18 cellular contexts compared by ENCODE assay signal in the genomic region with DNA sequence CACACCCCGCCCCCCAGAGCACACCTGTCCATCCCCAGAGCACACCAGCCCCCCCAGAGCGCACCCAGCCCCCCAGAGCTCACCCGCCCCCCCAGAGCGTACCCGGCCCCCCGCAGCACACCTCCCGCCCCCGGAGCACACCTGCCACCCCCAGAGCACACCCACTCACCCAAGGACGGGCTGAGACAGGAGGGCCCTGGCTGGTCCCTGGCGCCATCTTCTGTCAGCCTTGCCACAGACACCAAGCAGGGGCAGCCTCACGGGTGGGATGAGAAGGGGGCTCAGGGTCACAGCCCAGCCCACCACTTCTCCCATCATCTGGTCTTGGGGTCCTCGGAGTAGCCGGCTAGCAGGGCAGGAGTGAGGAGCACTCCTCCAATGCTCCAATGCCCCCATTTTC. TPM values are rescaled to one million over a fixed set of nuclear protein-coding genes. Genes with fewer than 3 reads are reported as not detected.
DNase-seq lines count a peak whose midpoint lies in the region; ATAC-seq, FAIRE-seq and TF ChIP-seq lines count a peak whose summit lies in the region.
"Had no signal": no experiment of that assay in that cellular context is flagged by ENCODE, and none has a peak within 500 bp of the region (broad histone marks: within the 10 kb centered on the region; RNA-seq: fewer than 3 reads in every experiment).

No MANE protein-coding gene starts in this region.

- no peak overlapping the region for H3K27ac ChIP-seq in OCI-LY1 (ENCODE audit: low read depth, low read length, poor library complexity, severe bottlenecking)
- no peak overlapping the region for H3K27ac ChIP-seq in H1 (ENCODE audit: low read depth, low read length)

- no peaks in the 10 kb centered on the region for H3K79me2 ChIP-seq in OCI-LY1 (ENCODE audit: insufficient read depth, low read length)
- H3K79me2 ChIP-seq in H1 (ENCODE audit: control insufficient read depth in 1 of 2, insufficient read depth in 2 of 2, low read length in 2 of 2): no peaks in the 10 kb centered on the region; a peak in 1 of 4 replicates

- H3K4me1 ChIP-seq in OCI-LY1 (ENCODE audit: insufficient read depth, low read length, severe bottlenecking): no peaks in the 10 kb centered on the region
- H3K4me1 ChIP-seq in H1 (replicated peaks in 1 of 4; ENCODE audit: control insufficient read depth in 3 of 4, insufficient read depth in 4 of 4, low read length in 3 of 4): peaks cover 0 to 17% (median 5%) of the 10 kb centered on the region in 4 experiments; a peak in 3 of 7 replicates

- H3K36me3 Mint-ChIP-seq in stimulated activated memory B cell treated with anti-CD40 and anti-IgM and Interleukin-4, amounts not matched to agents 10 μg/mL and 1 μg/mL and 100 μg/mL, for 72 hours: peaks cover 2% of the 10 kb centered on the region

- no peaks in the 10 kb centered on the region for H3K9me2 ChIP-seq in OCI-LY1 (ENCODE audit: low read depth, low read length)

- no peak for TF ChIP-seq POLR2A in H1 (IDR thresholded peaks at IDR 0.05; ENCODE audit: control extremely low read depth in 1 of 2, low read depth in 2 of 2, low read length in 2 of 2)

- H3K9ac ChIP-seq in OCI-LY1 (ENCODE audit: low read length) (no peak overlapping the region), H1 (replicated peaks in 1 of 4; ENCODE audit: extremely low read depth in 1 of 4, low read depth in 3 of 4, low read length in 3 of 4) (no peak overlapping the region)
- H3K9ac ChIP-seq: BLaER1 had no signal

- H2BK20ac ChIP-seq in H1 (ENCODE audit: low read length): no peak overlapping the region

- no peak overlapping the region for H3K18ac ChIP-seq in H1 (ENCODE audit: extremely low read depth, low read length)

- H2AK5ac ChIP-seq in H1 (ENCODE audit: low read depth, low read length): no peak overlapping the region

- H3K23ac ChIP-seq in H1 (ENCODE audit: insufficient read length): no peak overlapping the region

- H3K4me3 Mint-ChIP-seq in stimulated activated memory B cell treated with anti-CD40 and anti-IgM and Interleukin-4, amounts not matched to agents 10 μg/mL and 1 μg/mL and 100 μg/mL, for 72 hours: no peak overlapping the region

- no peak overlapping the region for H3K4me3 ChIP-seq in OCI-LY1 (ENCODE audit: low read depth, low read length, poor library complexity, severe bottlenecking)
- H3K4me3 ChIP-seq in H1 (ENCODE audit: extremely low read depth in 1 of 4, insufficient read depth in 2 of 4, low read depth in 3 of 4, low read length in 4 of 4): no peak overlapping the region
- H3K4me3 ChIP-seq: BLaER1, HAP-1 had no signal

- no peak overlapping the region for H2BK120ac ChIP-seq in H1 (replicated peaks; ENCODE audit: low read depth, low read length)

- H3K27me3 Mint-ChIP-seq in stimulated activated memory B cell treated with anti-CD40 and anti-IgM and Interleukin-4, amounts not matched to agents 10 μg/mL and 1 μg/mL and 100 μg/mL, for 72 hours: no peaks in the 10 kb centered on the region
- H3K27me3 Mint-ChIP-seq: CD8-positive, alpha-beta memory T cell had no signal

- WGBS in H1 (ENCODE audit: extremely low coverage in 1 of 2, insufficient coverage in 1 of 2, insufficient read length in 1 of 2, insufficient replicate concordance in 2 of 2, low coverage in 1 of 2, low lambda C conversion rate in 2 of 2, missing lambda C conversion rate in 1 of 2), 2 experiments: 100% methylated on average over 4 of the region's 13 CpGs; no CpG with 5 or more reads in 1 of the 2 experiments

- H3K4me2 ChIP-seq in OCI-LY1 (ENCODE audit: low read length): no peak overlapping the region
- no peak overlapping the region for H3K4me2 ChIP-seq in H1 (ENCODE audit: insufficient read depth in 1 of 2, low read depth in 2 of 2, low read length in 2 of 2)

- no peaks in the 10 kb centered on the region for H3K23me2 ChIP-seq in H1 (ENCODE audit: low read depth, low read length)

- no peaks in the 10 kb centered on the region; the same call in 1 of the 2 replicates for H3K79me1 ChIP-seq in H1 (ENCODE audit: low read depth, low read length)

- no peak for FAIRE-seq in H1 (lab: Jason Lieb, UNC)
- FAIRE-seq: D721Med, GM12892 had no signal

- no peak for ATAC-seq in stimulated activated memory B cell treated with anti-CD40 and anti-IgM and Interleukin-4, amounts not matched to agents 10 μg/mL and 1 μg/mL and 100 μg/mL, for 72 hours
- ATAC-seq in GM19455 (IDR thresholded peaks at IDR 0.05; ENCODE audit: unreplicated experiment): no peak

- DNase-seq in GM10266 (ENCODE audit: extremely low spot score): no peak
- DNase-seq in H1 (ENCODE audit: low read depth in 1 of 2, low spot score in 2 of 2): no peak
- no peak for DNase-seq in stimulated activated CD4-positive, alpha-beta T cell treated with anti-CD3 and anti-CD28 coated beads, Interleukin-4, amount 100 ng/mL, for 1 hour
- DNase-seq in NOMO-1 (lab: John Stamatoyannopoulos, UW; ENCODE audit: unreplicated experiment in 2 of 2): no peak
- DNase-seq: CD8-positive, alpha-beta memory T cell; DMS79 treated with DMSO at 0.1 percent for 48 hours; Karpas-422; NCI-H1930; NCI-H2171; NCI-H446 treated with DMSO at 0.1 percent for 48 hours; NCI-H748 treated with DMSO at 0.1 percent for 48 hours had no signal

- TF ChIP-seq EP300 in H1 (IDR thresholded peaks at IDR 0.05; ENCODE audit: borderline replicate concordance in 1 of 2, low read depth in 2 of 2, low read length in 2 of 2): no peak

- peak; percentile 11 to 47; a peak in 3 of 4 replicates for TF ChIP-seq RAD21 in H1 (IDR thresholded peaks at IDR 0.05 in 1 of 2, conservative IDR thresholded peaks at IDR 0.05 in 1 of 2; ENCODE audit: low read depth in 2 of 2, low read length in 2 of 2)

- H4K8ac ChIP-seq in H1 (ENCODE audit: extremely low read depth, insufficient read depth, low read length): no peak overlapping the region

- H4K20me1 ChIP-seq in OCI-LY1 (ENCODE audit: insufficient read depth, low read length) (no peaks in the 10 kb centered on the region), H1 (replicated peaks in 1 of 2; ENCODE audit: control insufficient read depth in 1 of 2, insufficient read depth in 2 of 2, low read length in 2 of 2) (peaks cover 0 to 2% of the 10 kb centered on the region in 2 experiments)

- no peak overlapping the region for H4K5ac ChIP-seq in H1 (ENCODE audit: insufficient read length, low read depth, low read length)

- POLR2A ChIA-PET in H1 (lab: Charles Lee; ENCODE audit: partially characterized antibody): interaction anchor here (1.0 to 2.9 kb wide), 4 partner anchors 11 to 57 kb away, joined by 3 to 13 read pairs (median 4); a partner anchor contains a TSS

- CTCF ChIA-PET in H1 (lab: Charles Lee; ENCODE audit: partially characterized antibody): interaction anchor here (0.6 to 25.0 kb wide), 11 partner anchors 8 to 414 kb away, joined by 3 to 251 read pairs (median 6); no protein-coding TSS in a partner anchor

- H3K27me3 ChIP-seq in OCI-LY1 (ENCODE audit: insufficient read depth, low read length) (peaks cover 3% of the 10 kb centered on the region; the same call in 1 of the 2 replicates), H1 (replicated peaks in 1 of 4; ENCODE audit: control insufficient read depth in 3 of 4, extremely low read depth in 1 of 4, insufficient read depth in 3 of 4, low read length in 3 of 4) (no peaks in the 10 kb centered on the region)
- H3K27me3 ChIP-seq: BLaER1 had no signal

- TF ChIP-seq CTCF in GM10266 (IDR thresholded peaks at IDR 0.05; ENCODE audit: control insufficient read depth, insufficient read depth, low read depth, missing control alignments): peak; percentile 20
- peak; percentile 8; the same call in 1 of the 2 replicates for TF ChIP-seq CTCF in OCI-LY1 (IDR thresholded peaks at IDR 0.05; ENCODE audit: low read length)
- peak; percentile 31 to 47 (median 31) for TF ChIP-seq CTCF in H1 (IDR thresholded peaks at IDR 0.05; ENCODE audit: control extremely low read depth in 1 of 3, insufficient read depth in 1 of 3, low read depth in 1 of 3, low read length in 3 of 3)

- H3K27ac Mint-ChIP-seq in stimulated activated memory B cell treated with anti-CD40 and anti-IgM and Interleukin-4, amounts not matched to agents 10 μg/mL and 1 μg/mL and 100 μg/mL, for 72 hours: peak overlapping the region; percentile 66

- H4K91ac ChIP-seq in H1 (replicated peaks; ENCODE audit: insufficient read length, low read length): no peak overlapping the region

- no peaks in the 10 kb centered on the region for H3K9me3 Mint-ChIP-seq in stimulated activated memory B cell treated with anti-CD40 and anti-IgM and Interleukin-4, amounts not matched to agents 10 μg/mL and 1 μg/mL and 100 μg/mL, for 72 hours
- H3K9me3 Mint-ChIP-seq: CD8-positive, alpha-beta memory T cell had no signal

- H3K14ac ChIP-seq in H1 (ENCODE audit: insufficient read length): no peak overlapping the region

- H3K9me3 ChIP-seq in OCI-LY1 (ENCODE audit: low read length): no peaks in the 10 kb centered on the region
- H3K9me3 ChIP-seq in H1 (ENCODE audit: insufficient read depth in 2 of 2, low read depth in 1 of 2, low read length in 1 of 2): no peaks in the 10 kb centered on the region
- H3K9me3 ChIP-seq: BLaER1, HAP-1 had no signal

- H3K36me3 ChIP-seq in OCI-LY1 (ENCODE audit: insufficient read depth, low read length) (no peaks in the 10 kb centered on the region), H1 (ENCODE audit: control insufficient read depth in 2 of 4, insufficient read depth in 4 of 4, low read length in 3 of 4) (no peaks in the 10 kb centered on the region)
- H3K36me3 ChIP-seq: HAP-1 had no signal

- no peak overlapping the region for H2BK5ac ChIP-seq in H1 (ENCODE audit: low read depth, low read length)

- H2BK15ac ChIP-seq in H1 (ENCODE audit: low read length): no peak overlapping the region

- no peak overlapping the region for H3K56ac ChIP-seq in H1 (replicated peaks; ENCODE audit: insufficient read length, low read depth, low read length)

- H3F3A ChIP-seq in OCI-LY1 (ENCODE audit: insufficient read depth, low read length): no peaks in the 10 kb centered on the region

- H3K4ac ChIP-seq in H1 (replicated peaks; ENCODE audit: insufficient read length, low read depth, low read length): no peak overlapping the region

- no peak overlapping the region for H2BK12ac ChIP-seq in H1 (ENCODE audit: low read depth, low read length)

- peaks cover 29% of the 10 kb centered on the region for H3K4me1 Mint-ChIP-seq in stimulated activated memory B cell treated with anti-CD40 and anti-IgM and Interleukin-4, amounts not matched to agents 10 μg/mL and 1 μg/mL and 100 μg/mL, for 72 hours

- H2AFZ ChIP-seq in OCI-LY1 (ENCODE audit: low read length) (no peak overlapping the region), H1 (ENCODE audit: low read length) (no peak overlapping the region)

RNA-seq across cellular contexts. Expression of a gene that starts 31.8 kb away (rescaled TPM):
- total RNA-seq in H1 (2021; fragmentation: NEBNext Ultra II Directional; extraction: Animal tissue kit (Norgen Biotek cat#: 25700)): 63.6 and 67.5 TPM in 2 replicates
- 42.3 and 62.6 TPM in 2 replicates for polyA plus RNA-seq in H1 (2011; rRNA removed)
- 43.1 TPM for polyA plus RNA-seq in H1 (2011; cell fraction: cytosol; rRNA removed)
- polyA plus RNA-seq in H1 (2011; cell fraction: nucleus; rRNA removed): 361 TPM
- 37.5 to 75.6 TPM (median 65.9 TPM) in 4 replicates for polyA plus RNA-seq in H1 (2012, experiment 1 of 2)
- polyA plus RNA-seq in H1 (2012, experiment 2 of 2): 43.7 TPM
- polyA plus RNA-seq in H1 (2013, experiment 1 of 2): 76.1 TPM
- polyA plus RNA-seq in H1 (2013, experiment 2 of 2): 73.2 TPM
- 19.7 and 34.2 TPM in 2 replicates for polyA minus RNA-seq in H1 (2011; rRNA and poly(A)+ RNA removed)
- 33.0 TPM for polyA minus RNA-seq in H1 (2011; cell fraction: cytosol; rRNA and poly(A)+ RNA removed)
- polyA minus RNA-seq in H1 (2011; cell fraction: nucleus; rRNA and poly(A)+ RNA removed): 63.0 TPM

RNA-seq across cellular contexts. Expression of a gene that starts 46.9 kb away (rescaled TPM):
- total RNA-seq in H1 (2021; fragmentation: NEBNext Ultra II Directional; extraction: Animal tissue kit (Norgen Biotek cat#: 25700)): 42.9 and 49.7 TPM in 2 replicates
- 32.7 and 45.4 TPM in 2 replicates for polyA plus RNA-seq in H1 (2011; rRNA removed)
- polyA plus RNA-seq in H1 (2011; cell fraction: cytosol; rRNA removed): 29.7 TPM
- polyA plus RNA-seq in H1 (2011; cell fraction: nucleus; rRNA removed): 60.2 TPM
- polyA plus RNA-seq in H1 (2012, experiment 1 of 2): 22.3 to 36.0 TPM (median 28.1 TPM) in 4 replicates
- 31.0 TPM for polyA plus RNA-seq in H1 (2012, experiment 2 of 2)
- polyA plus RNA-seq in H1 (2013, experiment 1 of 2): 62.2 TPM
- 60.5 TPM for polyA plus RNA-seq in H1 (2013, experiment 2 of 2)
- polyA minus RNA-seq in H1 (2011; rRNA and poly(A)+ RNA removed): 10.7 and 10.9 TPM in 2 replicates
- 19.5 TPM for polyA minus RNA-seq in H1 (2011; cell fraction: cytosol; rRNA and poly(A)+ RNA removed)
- 20.0 TPM for polyA minus RNA-seq in H1 (2011; cell fraction: nucleus; rRNA and poly(A)+ RNA removed)

RNA-seq across cellular contexts. Expression of a gene that starts 47.0 kb away (rescaled TPM):
- total RNA-seq in H1 (2021; fragmentation: NEBNext Ultra II Directional; extraction: Animal tissue kit (Norgen Biotek cat#: 25700)): 28.7 and 31.2 TPM in 2 replicates
- polyA plus RNA-seq in H1 (2011; rRNA removed): 29.8 and 36.6 TPM in 2 replicates
- 33.3 TPM for polyA plus RNA-seq in H1 (2011; cell fraction: cytosol; rRNA removed)
- 86.5 TPM for polyA plus RNA-seq in H1 (2011; cell fraction: nucleus; rRNA removed)
- polyA plus RNA-seq in H1 (2012, experiment 1 of 2): 11.9 to 24.8 TPM (median 22.4 TPM) in 4 replicates
- polyA plus RNA-seq in H1 (2012, experiment 2 of 2): 21.8 TPM
- polyA plus RNA-seq in H1 (2013, experiment 1 of 2): 24.2 TPM
- polyA plus RNA-seq in H1 (2013, experiment 2 of 2): 22.1 TPM
- polyA minus RNA-seq in H1 (2011; rRNA and poly(A)+ RNA removed): 11.7 and 12.3 TPM in 2 replicates
- 23.6 TPM for polyA minus RNA-seq in H1 (2011; cell fraction: cytosol; rRNA and poly(A)+ RNA removed)
- 24.6 TPM for polyA minus RNA-seq in H1 (2011; cell fraction: nucleus; rRNA and poly(A)+ RNA removed)

RNA-seq across cellular contexts. Expression of a gene that starts 50.4 kb away (rescaled TPM):
- 95.4 and 96.5 TPM in 2 replicates for total RNA-seq in H1 (2021; fragmentation: NEBNext Ultra II Directional; extraction: Animal tissue kit (Norgen Biotek cat#: 25700))
- 76.7 and 141 TPM in 2 replicates for polyA plus RNA-seq in H1 (2011; rRNA removed)
- polyA plus RNA-seq in H1 (2011; cell fraction: cytosol; rRNA removed): 58.9 TPM
- 87.0 TPM for polyA plus RNA-seq in H1 (2011; cell fraction: nucleus; rRNA removed)
- polyA plus RNA-seq in H1 (2012, experiment 1 of 2): 38.0 to 88.5 TPM (median 80.4 TPM) in 4 replicates
- polyA plus RNA-seq in H1 (2012, experiment 2 of 2): 81.9 TPM
- 43.2 TPM for polyA plus RNA-seq in H1 (2013, experiment 1 of 2)
- 40.8 TPM for polyA plus RNA-seq in H1 (2013, experiment 2 of 2)
- 33.2 and 36.2 TPM in 2 replicates for polyA minus RNA-seq in H1 (2011; rRNA and poly(A)+ RNA removed)
- 144 TPM for polyA minus RNA-seq in H1 (2011; cell fraction: cytosol; rRNA and poly(A)+ RNA removed)
- 89.1 TPM for polyA minus RNA-seq in H1 (2011; cell fraction: nucleus; rRNA and poly(A)+ RNA removed)

RNA-seq across cellular contexts. Expression of a gene that starts 58.5 kb away (rescaled TPM):
- 221 and 244 TPM in 2 replicates for total RNA-seq in H1 (2021; fragmentation: NEBNext Ultra II Directional; extraction: Animal tissue kit (Norgen Biotek cat#: 25700))
- polyA plus RNA-seq in H1 (2011; rRNA removed): 267 and 272 TPM in 2 replicates
- 183 TPM for polyA plus RNA-seq in H1 (2011; cell fraction: cytosol; rRNA removed)
- polyA plus RNA-seq in H1 (2011; cell fraction: nucleus; rRNA removed): 229 TPM
- 277 to 336 TPM (median 307 TPM) in 4 replicates for polyA plus RNA-seq in H1 (2012, experiment 1 of 2)
- polyA plus RNA-seq in H1 (2012, experiment 2 of 2): 319 TPM
- polyA plus RNA-seq in H1 (2013, experiment 1 of 2): 268 TPM
- 292 TPM for polyA plus RNA-seq in H1 (2013, experiment 2 of 2)
- polyA minus RNA-seq in H1 (2011; rRNA and poly(A)+ RNA removed): 35.1 and 46.4 TPM in 2 replicates
- polyA minus RNA-seq in H1 (2011; cell fraction: cytosol; rRNA and poly(A)+ RNA removed): 153 TPM
- 113 TPM for polyA minus RNA-seq in H1 (2011; cell fraction: nucleus; rRNA and poly(A)+ RNA removed)
